In the genomic region with DNA sequence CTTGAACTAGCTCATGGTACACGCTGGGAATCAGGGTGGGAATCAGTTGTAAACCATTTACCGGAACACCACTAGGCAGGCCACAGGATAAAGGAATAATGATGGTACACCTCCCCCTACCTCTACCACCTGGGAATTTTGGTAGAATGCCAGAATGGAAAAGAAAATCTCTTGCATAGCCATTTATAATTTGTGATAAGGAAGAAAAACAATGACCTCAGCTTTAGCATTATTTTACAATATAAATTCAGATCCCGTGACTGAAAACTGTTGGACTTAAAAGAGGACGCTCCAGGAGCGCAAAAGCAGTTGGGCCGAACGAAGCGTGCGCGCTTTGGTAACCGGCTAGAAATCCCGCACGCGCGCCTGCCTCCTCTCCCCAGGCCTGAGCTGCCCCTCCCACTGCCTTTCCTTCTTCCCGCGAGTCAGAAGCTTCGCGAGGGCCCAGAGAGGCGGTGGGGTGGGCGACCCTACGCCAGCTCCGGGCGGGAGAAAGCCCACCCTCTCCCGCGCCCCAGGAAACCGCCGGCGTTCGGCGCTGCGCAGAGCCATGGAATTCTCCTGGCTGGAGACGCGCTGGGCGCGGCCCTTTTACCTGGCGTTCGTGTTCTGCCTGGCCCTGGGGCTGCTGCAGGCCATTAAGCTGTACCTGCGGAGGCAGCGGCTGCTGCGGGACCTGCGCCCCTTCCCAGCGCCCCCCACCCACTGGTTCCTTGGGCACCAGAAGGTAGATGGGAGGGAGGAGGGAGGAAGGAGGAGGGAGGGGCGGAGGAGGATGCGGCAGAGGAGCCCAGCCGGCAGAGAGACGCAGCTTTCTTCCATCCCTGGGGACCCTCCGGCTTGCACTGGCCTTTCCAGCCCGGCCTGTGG, we compare ENCODE assay signal across 10 cellular contexts. TPM values are rescaled to one million over a fixed set of nuclear protein-coding genes. Genes with fewer than 3 reads are reported as not detected.
A peak's percentile ranks its signal among the peaks of the same experiment; 100 is the strongest.
DNase-seq lines count a peak whose midpoint lies in the region; ATAC-seq, FAIRE-seq and TF ChIP-seq lines count a peak whose summit lies in the region.
"Had no signal": no experiment of that assay in that cellular context is flagged by ENCODE, and none has a peak within 500 bp of the region (broad histone marks: within the 10 kb centered on the region; RNA-seq: fewer than 3 reads in every experiment).

A gene with protein sequence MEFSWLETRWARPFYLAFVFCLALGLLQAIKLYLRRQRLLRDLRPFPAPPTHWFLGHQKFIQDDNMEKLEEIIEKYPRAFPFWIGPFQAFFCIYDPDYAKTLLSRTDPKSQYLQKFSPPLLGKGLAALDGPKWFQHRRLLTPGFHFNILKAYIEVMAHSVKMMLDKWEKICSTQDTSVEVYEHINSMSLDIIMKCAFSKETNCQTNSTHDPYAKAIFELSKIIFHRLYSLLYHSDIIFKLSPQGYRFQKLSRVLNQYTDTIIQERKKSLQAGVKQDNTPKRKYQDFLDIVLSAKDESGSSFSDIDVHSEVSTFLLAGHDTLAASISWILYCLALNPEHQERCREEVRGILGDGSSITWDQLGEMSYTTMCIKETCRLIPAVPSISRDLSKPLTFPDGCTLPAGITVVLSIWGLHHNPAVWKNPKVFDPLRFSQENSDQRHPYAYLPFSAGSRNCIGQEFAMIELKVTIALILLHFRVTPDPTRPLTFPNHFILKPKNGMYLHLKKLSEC (plus strand): TSS at position 402 of the 870 bp plus-strand sequence. CDS start 149 bp downstream, at position 551.

- POLR2A ChIA-PET in endothelial cell of umbilical vein (lab: Charles Lee), result no interaction called here

- peak within 1 kb of the TSS in 2 of 3 experiments; percentile 23 to 32 for H3K4me3 ChIP-seq in endothelial cell of umbilical vein (replicated peaks in 1 of 3; ENCODE audit: insufficient read depth in 1 of 3, low read depth in 1 of 3, low read length in 3 of 3)
- H3K4me3 ChIP-seq in mucosa of descending colon, result no peak within 1 kb of the TSS
- peak within 1 kb of the TSS; percentile 39 to 44 for H3K4me3 ChIP-seq in vagina
- no peak within 1 kb of the TSS for H3K4me3 ChIP-seq in HAP-1

- H3K79me2 ChIP-seq in endothelial cell of umbilical vein (ENCODE audit: control insufficient read depth, insufficient read depth, low read length), result no peaks in the 10 kb centered on the region

- in situ Hi-C loops in HAP-1 (cut with MboI; ENCODE audit: low sequenced_read_pairs), result no loop called here

- peak within 1 kb of the TSS; percentile 53 for H2AFZ ChIP-seq in endothelial cell of umbilical vein (ENCODE audit: low read depth, low read length)

- H3K36me3 ChIP-seq in endothelial cell of umbilical vein (ENCODE audit: control insufficient read depth in 2 of 2, extremely low read depth in 1 of 2, insufficient read depth in 2 of 2, low read length in 2 of 2) (no peaks in the 10 kb centered on the region), mucosa of descending colon (ENCODE audit: low read depth) (no peaks in the 10 kb centered on the region), vagina (no peaks in the 10 kb centered on the region), HAP-1 (replicated peaks) (no peaks in the 10 kb centered on the region)

- H3K4me1 ChIP-seq in endothelial cell of umbilical vein (ENCODE audit: control insufficient read depth, extremely low read depth, insufficient read depth, low read length) (peaks cover 12% of the 10 kb centered on the region), mucosa of descending colon (ENCODE audit: low read depth) (peaks cover 7% of the 10 kb centered on the region), vagina (peaks cover 21% of the 10 kb centered on the region), HAP-1 (no peaks in the 10 kb centered on the region)

- TF ChIP-seq POLR2A in endothelial cell of umbilical vein (IDR thresholded peaks at IDR 0.05; ENCODE audit: low read depth, low read length), result no peak
- no peak for TF ChIP-seq POLR2A in vagina (IDR thresholded peaks at IDR 0.05)

- H3K4me2 ChIP-seq in endothelial cell of umbilical vein (ENCODE audit: insufficient read depth, low read length), result peak within 1 kb of the TSS; percentile 57

- H3K27ac ChIP-seq in endothelial cell of umbilical vein (ENCODE audit: insufficient read depth, low read depth, low read length) (no peak within 1 kb of the TSS), vagina (peak within 1 kb of the TSS; percentile 63)

- no peak within 1 kb of the TSS for H3K9ac ChIP-seq in endothelial cell of umbilical vein (replicated peaks; ENCODE audit: extremely low read depth, insufficient read depth, low read length)

- ATAC-seq in mucosa of descending colon, result peak; percentile 80

- intact Hi-C loops in endothelial cell of umbilical vein (cut with micrococcal nuclease), result loop anchor here (1.0 kb wide), 1 partner anchor 8 kb away; no protein-coding TSS in a partner anchor
- intact Hi-C loops in mucosa of descending colon (cut with DNase I, micrococcal nuclease), result no loop called here
- intact Hi-C loops in vagina (cut with DNase I), result no loop called here

- TF ChIP-seq CTCF in endothelial cell of umbilical vein (IDR thresholded peaks at IDR 0.05; ENCODE audit: extremely low read depth in 1 of 2, insufficient read depth in 1 of 2, low read depth in 1 of 2, low read length in 2 of 2) (no peak), mucosa of descending colon (IDR thresholded peaks at IDR 0.05) (no peak), vagina (IDR thresholded peaks at IDR 0.05) (no peak)

- no peaks in the 10 kb centered on the region for H3K9me3 ChIP-seq in endothelial cell of umbilical vein (replicated peaks; ENCODE audit: control insufficient read depth, insufficient read depth, low read length)
- no peaks in the 10 kb centered on the region for H3K9me3 ChIP-seq in mucosa of descending colon
- H3K9me3 ChIP-seq in vagina, result no peaks in the 10 kb centered on the region
- H3K9me3 ChIP-seq in HAP-1, result no peaks in the 10 kb centered on the region

- dilution Hi-C loops in endothelial cell of umbilical vein (cut with MboI; ENCODE audit: extremely low pct_ligation_motif_present, low sequenced_read_pairs), result no loop called here

- H4K20me1 ChIP-seq in endothelial cell of umbilical vein (replicated peaks; ENCODE audit: control insufficient read depth, extremely low read depth, insufficient read depth, low read length), result no peaks in the 10 kb centered on the region

- H3K27me3 ChIP-seq in endothelial cell of umbilical vein (ENCODE audit: control insufficient read depth in 2 of 2, insufficient read depth in 2 of 2, low read length in 2 of 2) (no peaks in the 10 kb centered on the region), vagina (no peaks in the 10 kb centered on the region), HAP-1 (ENCODE audit: low read depth) (peaks cover 13% of the 10 kb centered on the region; the same call in 1 of the 2 replicates)

- DNase-seq in NCI-H748 (lab: John Stamatoyannopoulos, UW; ENCODE audit: unreplicated experiment) (peak; percentile 76), NCI-H748 treated with DMSO at 0.1 percent for 48 hours (lab: John Stamatoyannopoulos, UW) (no peak), endothelial cell of umbilical vein (ENCODE audit: low read depth, low spot score) (peak; percentile 80), mucosa of descending colon (peak; percentile 19 to 46 (median 45)), vagina (ENCODE audit: extremely low spot score in 2 of 2) (no peak), HAP-1 (ENCODE audit: low spot score in 2 of 2) (no peak), mesenteric fat pad (ENCODE audit: low spot score) (no peak)
- DNase-seq in activated CD8-positive, alpha-beta memory T cell treated with anti-CD3 and anti-CD28 coated beads, Interleukin-2, amount 50 U/mL, for 48 hours, result no peak

- CTCF ChIA-PET in endothelial cell of umbilical vein (lab: Charles Lee), result interaction anchor here (1.1 to 1.4 kb wide), 4 partner anchors 11 to 155 kb away, joined by 3 read pairs; no protein-coding TSS in a partner anchor

- H3K9me1 ChIP-seq in endothelial cell of umbilical vein (replicated peaks; ENCODE audit: control insufficient read depth, extremely low read depth, insufficient read depth, low read length), result no peaks in the 10 kb centered on the region

- BruUV-seq in endothelial cell of umbilical vein (replicated peaks; lab: Mats Ljungman, UMichigan), result TSS peak; percentile 49

- no peak for FAIRE-seq in endothelial cell of umbilical vein (lab: Jason Lieb, UNC)
- FAIRE-seq: TTC549 had no signal

TF ChIP-seq in endothelial cell of umbilical vein, 7 proteins besides CTCF, POLR2A, EP300 and RAD21:
- no peak for TF ChIP-seq POLR2AphosphoS5 (IDR thresholded peaks at IDR 0.05; ENCODE audit: insufficient read depth, low read depth, low read length)

RNA-seq across cellular contexts. Expression of the gene that starts here (rescaled TPM):
- total RNA-seq in endothelial cell of umbilical vein (2.3 and 3.7 TPM in 2 replicates), mucosa of descending colon (1 to 10 TPM in 2 of 3 donors, under 1 TPM in 1; 0.75 to 3.0 (median 1.2) TPM), vagina (17.9 TPM), mesenteric fat pad (4.3 TPM)
- 2.4 and 3.2 TPM in 2 replicates for polyA plus RNA-seq in endothelial cell of umbilical vein
- 1.1 and 1.9 TPM in 2 replicates for polyA plus RNA-seq in endothelial cell of umbilical vein (2011; cell fraction: cytosol; rRNA removed)
- polyA plus RNA-seq in endothelial cell of umbilical vein (2011; cell fraction: nucleus; rRNA removed), result 2.1 and 2.9 TPM in 2 replicates
- polyA plus RNA-seq in endothelial cell of umbilical vein (2012), result 0.41 TPM in 1 of 2 replicates, not detected in the other
- polyA minus RNA-seq in endothelial cell of umbilical vein, result 2.0 and 3.0 TPM in 2 replicates
- polyA minus RNA-seq in endothelial cell of umbilical vein (2011; cell fraction: cytosol; rRNA and poly(A)+ RNA removed), result not detected
- polyA minus RNA-seq in endothelial cell of umbilical vein (2011; cell fraction: nucleus; rRNA and poly(A)+ RNA removed), result 2.1 and 2.7 TPM in 2 replicates
- polyA plus RNA-seq: AG04450 had no signal

Comparison
In these comparisons a context has a peak if more than half of its experiments do, and no peak if none do; other contexts are left out.
1. DNase-seq: peak in NCI-H748 (single experiment), endothelial cell of umbilical vein (single experiment) and mucosa of descending colon (3 of 3); none in NCI-H748 treated with DMSO at 0.1 percent for 48 hours (single experiment), vagina (0 of 2), activated CD8-positive, alpha-beta memory T cell treated with anti-CD3 and anti-CD28 coated beads, Interleukin-2, amount 50 U/mL, for 48 hours (single experiment), HAP-1 (0 of 2) and mesenteric fat pad (single experiment).
2. H3K4me3 ChIP-seq: peak in endothelial cell of umbilical vein (2 of 3) and vagina (2 of 2); none in mucosa of descending colon (single experiment) and HAP-1 (single experiment).